In the genomic region with DNA sequence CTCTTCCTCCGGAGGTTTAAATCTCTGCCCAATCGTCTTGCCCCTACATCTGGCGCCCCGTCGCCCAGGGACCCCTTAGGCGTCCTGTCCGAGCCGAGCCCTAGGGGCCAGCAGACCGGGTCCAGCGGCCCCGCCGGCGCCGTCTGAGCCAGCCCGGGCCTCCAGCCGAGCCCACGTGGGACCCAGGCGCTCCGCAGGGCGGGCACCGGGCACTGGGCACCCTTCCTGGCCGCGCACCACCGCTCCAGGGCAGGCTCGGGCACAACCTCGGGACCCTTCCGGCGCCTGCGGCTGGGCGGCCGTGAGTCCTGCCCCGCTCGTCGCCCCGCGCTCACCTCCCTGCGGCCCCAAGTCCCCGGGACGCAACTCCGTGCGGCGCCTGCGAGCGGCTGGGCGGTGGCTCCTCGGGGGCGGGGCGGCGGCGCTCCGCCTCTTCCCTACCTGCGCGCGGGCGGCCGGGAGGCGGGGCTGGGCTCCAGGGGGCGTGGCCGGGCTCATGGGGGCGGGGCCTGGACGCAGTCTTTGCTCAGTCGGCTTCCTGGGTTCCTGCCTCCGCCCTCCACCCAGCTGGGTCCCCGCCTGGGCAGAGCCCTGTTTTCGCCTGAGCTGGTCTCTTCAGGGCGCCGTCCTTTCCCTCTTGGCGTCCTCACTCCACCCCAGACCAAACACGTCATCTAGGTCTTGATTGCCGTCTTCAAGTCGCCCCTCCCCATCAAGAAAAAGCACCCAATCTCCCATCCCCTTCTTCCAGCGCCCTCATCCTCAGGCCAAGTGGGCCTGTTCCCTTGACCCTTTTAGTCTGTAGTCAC, we compare ENCODE assay signal across 1 cellular context.
TF ChIP-seq lines count a peak whose summit lies in the region.

A gene (minus strand): TSS at position 406 of the 809 bp plus-strand sequence. CDS start 19,899 bp downstream, outside the sequence.

TF ChIP-seq in SK-N-SH, 30 proteins besides CTCF, POLR2A, EP300 and RAD21 (continued from another document):
- TF ChIP-seq, protein P1, sequence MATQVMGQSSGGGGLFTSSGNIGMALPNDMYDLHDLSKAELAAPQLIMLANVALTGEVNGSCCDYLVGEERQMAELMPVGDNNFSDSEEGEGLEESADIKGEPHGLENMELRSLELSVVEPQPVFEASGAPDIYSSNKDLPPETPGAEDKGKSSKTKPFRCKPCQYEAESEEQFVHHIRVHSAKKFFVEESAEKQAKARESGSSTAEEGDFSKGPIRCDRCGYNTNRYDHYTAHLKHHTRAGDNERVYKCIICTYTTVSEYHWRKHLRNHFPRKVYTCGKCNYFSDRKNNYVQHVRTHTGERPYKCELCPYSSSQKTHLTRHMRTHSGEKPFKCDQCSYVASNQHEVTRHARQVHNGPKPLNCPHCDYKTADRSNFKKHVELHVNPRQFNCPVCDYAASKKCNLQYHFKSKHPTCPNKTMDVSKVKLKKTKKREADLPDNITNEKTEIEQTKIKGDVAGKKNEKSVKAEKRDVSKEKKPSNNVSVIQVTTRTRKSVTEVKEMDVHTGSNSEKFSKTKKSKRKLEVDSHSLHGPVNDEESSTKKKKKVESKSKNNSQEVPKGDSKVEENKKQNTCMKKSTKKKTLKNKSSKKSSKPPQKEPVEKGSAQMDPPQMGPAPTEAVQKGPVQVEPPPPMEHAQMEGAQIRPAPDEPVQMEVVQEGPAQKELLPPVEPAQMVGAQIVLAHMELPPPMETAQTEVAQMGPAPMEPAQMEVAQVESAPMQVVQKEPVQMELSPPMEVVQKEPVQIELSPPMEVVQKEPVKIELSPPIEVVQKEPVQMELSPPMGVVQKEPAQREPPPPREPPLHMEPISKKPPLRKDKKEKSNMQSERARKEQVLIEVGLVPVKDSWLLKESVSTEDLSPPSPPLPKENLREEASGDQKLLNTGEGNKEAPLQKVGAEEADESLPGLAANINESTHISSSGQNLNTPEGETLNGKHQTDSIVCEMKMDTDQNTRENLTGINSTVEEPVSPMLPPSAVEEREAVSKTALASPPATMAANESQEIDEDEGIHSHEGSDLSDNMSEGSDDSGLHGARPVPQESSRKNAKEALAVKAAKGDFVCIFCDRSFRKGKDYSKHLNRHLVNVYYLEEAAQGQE (IDR thresholded peaks at IDR 0.05; ENCODE audit: low read depth, low read length) = peak; percentile 8; the same call in 1 of the 2 replicates
- no peak for TF ChIP-seq TEAD4 (IDR thresholded peaks at IDR 0.05; ENCODE audit: borderline replicate concordance, insufficient read depth)
- TF ChIP-seq, protein P2, sequence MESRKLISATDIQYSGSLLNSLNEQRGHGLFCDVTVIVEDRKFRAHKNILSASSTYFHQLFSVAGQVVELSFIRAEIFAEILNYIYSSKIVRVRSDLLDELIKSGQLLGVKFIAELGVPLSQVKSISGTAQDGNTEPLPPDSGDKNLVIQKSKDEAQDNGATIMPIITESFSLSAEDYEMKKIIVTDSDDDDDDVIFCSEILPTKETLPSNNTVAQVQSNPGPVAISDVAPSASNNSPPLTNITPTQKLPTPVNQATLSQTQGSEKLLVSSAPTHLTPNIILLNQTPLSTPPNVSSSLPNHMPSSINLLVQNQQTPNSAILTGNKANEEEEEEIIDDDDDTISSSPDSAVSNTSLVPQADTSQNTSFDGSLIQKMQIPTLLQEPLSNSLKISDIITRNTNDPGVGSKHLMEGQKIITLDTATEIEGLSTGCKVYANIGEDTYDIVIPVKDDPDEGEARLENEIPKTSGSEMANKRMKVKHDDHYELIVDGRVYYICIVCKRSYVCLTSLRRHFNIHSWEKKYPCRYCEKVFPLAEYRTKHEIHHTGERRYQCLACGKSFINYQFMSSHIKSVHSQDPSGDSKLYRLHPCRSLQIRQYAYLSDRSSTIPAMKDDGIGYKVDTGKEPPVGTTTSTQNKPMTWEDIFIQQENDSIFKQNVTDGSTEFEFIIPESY (IDR thresholded peaks at IDR 0.05; ENCODE audit: borderline replicate concordance, low read depth) = no peak
- no peak for TF ChIP-seq FOXJ3 (CRISPR knock-in tag; IDR thresholded peaks at IDR 0.05)
- no peak for TF ChIP-seq TCF12 (IDR thresholded peaks at IDR 0.05)
- TF ChIP-seq GATA2 (CRISPR knock-in tag; IDR thresholded peaks at IDR 0.05) = no peak
- no peak for TF ChIP-seq MEF2A (IDR thresholded peaks at IDR 0.05; ENCODE audit: borderline replicate concordance, low read depth)
- TF ChIP-seq RXRA (IDR thresholded peaks at IDR 0.05; ENCODE audit: borderline replicate concordance, low read depth) = no peak
- no peak for TF ChIP-seq FOXM1 (IDR thresholded peaks at IDR 0.05; ENCODE audit: low read depth)
- TF ChIP-seq POLR2AphosphoS5 (IDR thresholded peaks at IDR 0.05; ENCODE audit: low read depth, low read length) = peak; percentile 72
- TF ChIP-seq, protein P3, sequence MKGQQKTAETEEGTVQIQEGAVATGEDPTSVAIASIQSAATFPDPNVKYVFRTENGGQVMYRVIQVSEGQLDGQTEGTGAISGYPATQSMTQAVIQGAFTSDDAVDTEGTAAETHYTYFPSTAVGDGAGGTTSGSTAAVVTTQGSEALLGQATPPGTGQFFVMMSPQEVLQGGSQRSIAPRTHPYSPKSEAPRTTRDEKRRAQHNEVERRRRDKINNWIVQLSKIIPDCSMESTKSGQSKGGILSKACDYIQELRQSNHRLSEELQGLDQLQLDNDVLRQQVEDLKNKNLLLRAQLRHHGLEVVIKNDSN (IDR thresholded peaks at IDR 0.05; ENCODE audit: borderline replicate concordance, low read depth) = peak; percentile 57
- TF ChIP-seq JUND (IDR thresholded peaks at IDR 0.05) = no peak
- TF ChIP-seq, protein P4, sequence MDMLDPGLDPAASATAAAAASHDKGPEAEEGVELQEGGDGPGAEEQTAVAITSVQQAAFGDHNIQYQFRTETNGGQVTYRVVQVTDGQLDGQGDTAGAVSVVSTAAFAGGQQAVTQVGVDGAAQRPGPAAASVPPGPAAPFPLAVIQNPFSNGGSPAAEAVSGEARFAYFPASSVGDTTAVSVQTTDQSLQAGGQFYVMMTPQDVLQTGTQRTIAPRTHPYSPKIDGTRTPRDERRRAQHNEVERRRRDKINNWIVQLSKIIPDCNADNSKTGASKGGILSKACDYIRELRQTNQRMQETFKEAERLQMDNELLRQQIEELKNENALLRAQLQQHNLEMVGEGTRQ (IDR thresholded peaks at IDR 0.05; ENCODE audit: borderline replicate concordance, low read depth, low read length) = peak; percentile 11; the same call in 1 of the 2 replicates
- TF ChIP-seq NRF1 (IDR thresholded peaks at IDR 0.05; ENCODE audit: low read depth, low read length) = peak; percentile 41
- TF ChIP-seq FOSL2 (IDR thresholded peaks at IDR 0.05; ENCODE audit: borderline replicate concordance, low read depth) = no peak
- TF ChIP-seq TAF1 (IDR thresholded peaks at IDR 0.05; ENCODE audit: borderline replicate concordance, low read depth, low read length) = 0 out of 2 replicates have a peak, but pooled peaks have one; percentile 18
- TF ChIP-seq MXI1 (IDR thresholded peaks at IDR 0.05; ENCODE audit: low read depth, low read length) = peak; percentile 94
- TF ChIP-seq, protein P5, sequence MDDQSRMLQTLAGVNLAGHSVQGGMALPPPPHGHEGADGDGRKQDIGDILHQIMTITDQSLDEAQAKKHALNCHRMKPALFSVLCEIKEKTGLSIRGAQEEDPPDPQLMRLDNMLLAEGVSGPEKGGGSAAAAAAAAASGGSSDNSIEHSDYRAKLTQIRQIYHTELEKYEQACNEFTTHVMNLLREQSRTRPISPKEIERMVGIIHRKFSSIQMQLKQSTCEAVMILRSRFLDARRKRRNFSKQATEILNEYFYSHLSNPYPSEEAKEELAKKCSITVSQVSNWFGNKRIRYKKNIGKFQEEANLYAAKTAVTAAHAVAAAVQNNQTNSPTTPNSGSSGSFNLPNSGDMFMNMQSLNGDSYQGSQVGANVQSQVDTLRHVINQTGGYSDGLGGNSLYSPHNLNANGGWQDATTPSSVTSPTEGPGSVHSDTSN (IDR thresholded peaks at IDR 0.05) = no peak
- TF ChIP-seq EZH2phosphoT487 (IDR thresholded peaks at IDR 0.05; ENCODE audit: borderline replicate concordance, low read depth) = no peak
- TF ChIP-seq, protein P6, sequence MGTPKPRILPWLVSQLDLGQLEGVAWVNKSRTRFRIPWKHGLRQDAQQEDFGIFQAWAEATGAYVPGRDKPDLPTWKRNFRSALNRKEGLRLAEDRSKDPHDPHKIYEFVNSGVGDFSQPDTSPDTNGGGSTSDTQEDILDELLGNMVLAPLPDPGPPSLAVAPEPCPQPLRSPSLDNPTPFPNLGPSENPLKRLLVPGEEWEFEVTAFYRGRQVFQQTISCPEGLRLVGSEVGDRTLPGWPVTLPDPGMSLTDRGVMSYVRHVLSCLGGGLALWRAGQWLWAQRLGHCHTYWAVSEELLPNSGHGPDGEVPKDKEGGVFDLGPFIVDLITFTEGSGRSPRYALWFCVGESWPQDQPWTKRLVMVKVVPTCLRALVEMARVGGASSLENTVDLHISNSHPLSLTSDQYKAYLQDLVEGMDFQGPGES (IDR thresholded peaks at IDR 0.05; ENCODE audit: low read depth, low read length) = no peak
- TF ChIP-seq YY1 (IDR thresholded peaks at IDR 0.05; ENCODE audit: low read depth) = no peak
- no peak for TF ChIP-seq RCOR1 (IDR thresholded peaks at IDR 0.05; ENCODE audit: low read length)
- TF ChIP-seq GABPA (IDR thresholded peaks at IDR 0.05; ENCODE audit: low read depth) = no peak
- no peak for TF ChIP-seq NFIC (IDR thresholded peaks at IDR 0.05; ENCODE audit: borderline replicate concordance)
- TF ChIP-seq ELF1 (IDR thresholded peaks at IDR 0.05) = no peak
- TF ChIP-seq RFX5 (IDR thresholded peaks at IDR 0.05; ENCODE audit: low read length) = no peak
TF ChIP-seq in SK-N-SH: peak in this region for 9.
